8 cellular contexts compared by ENCODE assay signal in genomic region chr11:111540921-111541208, GRCh38. TPM values are rescaled to one million over a fixed set of nuclear protein-coding genes. Genes with fewer than 3 reads are reported as not detected.
DNase-seq lines count a peak whose midpoint lies in the region; ATAC-seq and TF ChIP-seq lines count a peak whose summit lies in the region.

No MANE protein-coding gene starts in this region.

- H3K9me3 Mint-ChIP-seq in HFFc6, result no peaks in the 10 kb centered on the region
- peaks cover 0 to 1% (median 0%) of the 10 kb centered on the region in 6 donors for H3K9me3 Mint-ChIP-seq in immature natural killer cell

- no peak for ATAC-seq in HG02970 (IDR thresholded peaks at IDR 0.05; ENCODE audit: low FRiP score, unreplicated experiment)
- no peak for ATAC-seq in GM21447 (IDR thresholded peaks at IDR 0.05; ENCODE audit: unreplicated experiment)

- peaks cover 18% of the 10 kb centered on the region for H3K4me1 ChIP-seq in smooth muscle cell (ENCODE audit: low read depth)

- no peaks in the 10 kb centered on the region for H3K79me2 ChIP-seq in smooth muscle cell (ENCODE audit: low read depth)

- H3K4me1 Mint-ChIP-seq in HFFc6 (ENCODE audit: low read depth) (peaks cover 52% of the 10 kb centered on the region), immature natural killer cell (peaks cover 33 to 38% of the 10 kb centered on the region in 2 donors)

- in situ Hi-C loops in astrocyte of the cerebellum (cut with HindIII; ENCODE audit: low sequenced_read_pairs), result no loop called here

- peak overlapping the region; percentile 93 for H3K4me2 ChIP-seq in smooth muscle cell

- no peaks in the 10 kb centered on the region for H3K9me3 ChIP-seq in smooth muscle cell (replicated peaks; ENCODE audit: low read depth)

- no peaks in the 10 kb centered on the region for H3F3A ChIP-seq in smooth muscle cell (ENCODE audit: low read depth)

- H3K4me3 Mint-ChIP-seq in HFFc6 (peak overlapping the region; percentile 95), immature natural killer cell (peak overlapping the region in 4 of 5 donors; percentile 15 to 91 (median 61))

- H3K9ac ChIP-seq in smooth muscle cell (ENCODE audit: low read depth), result peak overlapping the region; percentile 63

- H3K27ac ChIP-seq in smooth muscle cell (ENCODE audit: low read depth), result peak overlapping the region; percentile 66

- peaks cover 20% of the 10 kb centered on the region for H4K20me1 ChIP-seq in smooth muscle cell (ENCODE audit: low read depth)

- peaks cover 5% of the 10 kb centered on the region for H3K36me3 ChIP-seq in smooth muscle cell (ENCODE audit: low read depth)

- DNase-seq in HFFc6 (no peak), astrocyte of the cerebellum (ENCODE audit: low read depth) (no peak), immature natural killer cell (no peak), smooth muscle cell (lab: John Stamatoyannopoulos, UW; ENCODE audit: unreplicated experiment) (no peak), DMS 273 treated with DMSO at 0.1 percent for 48 hours (lab: John Stamatoyannopoulos, UW) (no peak)
- DNase-seq in effector CD8-positive, alpha-beta T cell (lab: John Stamatoyannopoulos, UW), result no peak

- peak overlapping the region; percentile 73 for H3K4me3 ChIP-seq in astrocyte of the cerebellum (ENCODE audit: low read depth, low read length)
- H3K4me3 ChIP-seq in smooth muscle cell, result peak overlapping the region; percentile 65

- H3K27me3 ChIP-seq in smooth muscle cell (ENCODE audit: low read depth), result no peaks in the 10 kb centered on the region

- WGBS in smooth muscle cell (ENCODE audit: low lambda C conversion rate), result 1% methylated on average over 20 of the region's 22 CpGs

- peak overlapping the region; percentile 94 for H2AFZ ChIP-seq in smooth muscle cell (ENCODE audit: low read depth)

- H3K27me3 Mint-ChIP-seq in HFFc6 (ENCODE audit: insufficient read depth), result no peaks in the 10 kb centered on the region; the same call in 1 of the 2 replicates
- peaks cover 17 to 39% (median 29%) of the 10 kb centered on the region in 3 donors for H3K27me3 Mint-ChIP-seq in immature natural killer cell (ENCODE audit: low read depth in 3 of 3)

- H3K27ac Mint-ChIP-seq in HFFc6 (peak overlapping the region; percentile 93), immature natural killer cell (no peak overlapping the region)

- peaks cover 49% of the 10 kb centered on the region for H3K36me3 Mint-ChIP-seq in HFFc6 (ENCODE audit: low read depth)
- H3K36me3 Mint-ChIP-seq in immature natural killer cell, result no peaks in the 10 kb centered on the region

- TF ChIP-seq CTCF in HFFc6 (IDR thresholded peaks at IDR 0.05) (no peak), astrocyte of the cerebellum (IDR thresholded peaks at IDR 0.05; ENCODE audit: low read depth, low read length, missing control alignments) (no peak), smooth muscle cell (IDR thresholded peaks at IDR 0.05; ENCODE audit: borderline replicate concordance, insufficient read depth, poor library complexity, severe bottlenecking) (no peak)

RNA-seq across cellular contexts. Expression of gene LAYN, which starts 0.3 kb away (rescaled TPM):
- 100 to 1,000 TPM in 5 of 6 experiments, 10 to 100 TPM in 1; 79.1 to 148 (median 132) TPM for total RNA-seq in HFFc6 (2021; fragmentation: NEBNext Ultra II Directional; extraction: Animal tissue kit (Norgen Biotek cat#: 25700))
- polyA plus RNA-seq in immature natural killer cell, result 1 to 10 TPM in 1 of 3 donors, not detected in 2; 1.6 TPM
- total RNA-seq in smooth muscle cell, result 61.0 and 67.4 TPM in 2 replicates
- polyA plus RNA-seq in smooth muscle cell, result 52.6 and 64.5 TPM in 2 replicates

RNA-seq across cellular contexts. Expression of gene HOATZ, which starts 26.3 kb away (rescaled TPM):
- total RNA-seq in HFFc6 (2021; fragmentation: NEBNext Ultra II Directional; extraction: Animal tissue kit (Norgen Biotek cat#: 25700)), result not detected
- polyA plus RNA-seq in immature natural killer cell (not detected), smooth muscle cell (1.2 and 1.5 TPM in 2 replicates)
- 0.85 TPM in 1 of 2 replicates, not detected in the other for total RNA-seq in smooth muscle cell

RNA-seq across cellular contexts. Expression of gene BTG4, which starts 28.7 kb away (rescaled TPM):
- total RNA-seq in HFFc6 (2021; fragmentation: NEBNext Ultra II Directional; extraction: Animal tissue kit (Norgen Biotek cat#: 25700)), result not detected
- polyA plus RNA-seq in immature natural killer cell, result not detected
- not detected in 2 replicates for total RNA-seq in smooth muscle cell
- 0.21 and 0.47 TPM in 2 replicates for polyA plus RNA-seq in smooth muscle cell
